15 cellular contexts compared by ENCODE assay signal in genomic region chr16:74431516-74431915, GRCh38. TPM values are rescaled to one million over a fixed set of nuclear protein-coding genes. Genes with fewer than 3 reads are reported as not detected.
"Had no signal": no experiment of that assay in that cellular context is flagged by ENCODE, and none has a peak within 500 bp of the region (broad histone marks: within the 10 kb centered on the region; RNA-seq: fewer than 3 reads in every experiment).

No MANE protein-coding gene starts in this region.

- ATAC-seq: activated CD4-positive, alpha-beta T cell treated with anti-CD3 and anti-CD28 coated beads for 36 hours; heart right ventricle; left cardiac atrium; naive thymus-derived CD8-positive, alpha-beta T cell; stimulated activated naive B cell treated with anti-CD40 and anti-IgM and Interleukin-4, amounts not matched to agents 10 μg/mL and 1 μg/mL and 100 μg/mL, for 72 hours had no signal

- H3K9me3 ChIP-seq: esophagus squamous epithelium, neutrophil had no signal

- H3K27me3 ChIP-seq: esophagus squamous epithelium, heart right ventricle, neutrophil, spleen had no signal

- DNase-seq: activated CD4-positive, alpha-beta memory T cell treated with anti-CD3 and anti-CD28 coated beads, Interleukin-2, amount 10 ng/mL, durations not matched to agents 7 days and 5 days; activated CD4-positive, alpha-beta T cell treated with anti-CD3 and anti-CD28 coated beads for 36 hours; activated naive CD4-positive, alpha-beta T cell treated with anti-CD3 and anti-CD28 coated beads for 36 hours; activated T-cell treated with anti-CD3 and anti-CD28 coated beads, Interleukin-2, amount 50 U/mL, for 1 hour; cerebellar nuclear complex; effector CD4-positive, alpha-beta T cell; esophagus squamous epithelium; heart right ventricle; left cardiac atrium; naive thymus-derived CD8-positive, alpha-beta T cell; spleen; stimulated activated naive B cell treated with anti-CD40 and anti-IgM and Interleukin-4, amounts not matched to agents 10 μg/mL and 1 μg/mL and 100 μg/mL, for 72 hours had no signal

- H3K4me3 Mint-ChIP-seq: activated CD4-positive, alpha-beta memory T cell treated with anti-CD3 and anti-CD28 coated beads, Interleukin-2, amount 10 ng/mL, durations not matched to agents 7 days and 5 days; activated CD4-positive, alpha-beta T cell treated with anti-CD3 and anti-CD28 coated beads for 36 hours; activated naive CD4-positive, alpha-beta T cell treated with anti-CD3 and anti-CD28 coated beads for 36 hours; naive thymus-derived CD8-positive, alpha-beta T cell; stimulated activated naive B cell treated with anti-CD40 and anti-IgM and Interleukin-4, amounts not matched to agents 10 μg/mL and 1 μg/mL and 100 μg/mL, for 72 hours; T-helper 2 cell treated with Interferon-gamma antibody and Interleukin-4, amounts not matched to agents 5 μg/mL and 100 μg/mL, for 36 hours had no signal

- H3K27me3 Mint-ChIP-seq: activated CD4-positive, alpha-beta T cell treated with anti-CD3 and anti-CD28 coated beads for 36 hours; naive thymus-derived CD8-positive, alpha-beta T cell; stimulated activated naive B cell treated with anti-CD40 and anti-IgM and Interleukin-4, amounts not matched to agents 10 μg/mL and 1 μg/mL and 100 μg/mL, for 72 hours had no signal

- H3K4me1 ChIP-seq: esophagus squamous epithelium, heart right ventricle had no signal

- H3K36me3 ChIP-seq: esophagus squamous epithelium, heart right ventricle, neutrophil, spleen had no signal

- H3K27ac ChIP-seq: esophagus squamous epithelium, heart right ventricle, neutrophil, spleen had no signal

- H3K9me3 Mint-ChIP-seq: activated CD4-positive, alpha-beta memory T cell treated with anti-CD3 and anti-CD28 coated beads, Interleukin-2, amount 10 ng/mL, durations not matched to agents 7 days and 5 days had no signal

- H3K27ac Mint-ChIP-seq: activated CD4-positive, alpha-beta memory T cell treated with anti-CD3 and anti-CD28 coated beads, Interleukin-2, amount 10 ng/mL, durations not matched to agents 7 days and 5 days; activated CD4-positive, alpha-beta T cell treated with anti-CD3 and anti-CD28 coated beads for 36 hours; activated naive CD4-positive, alpha-beta T cell treated with anti-CD3 and anti-CD28 coated beads for 36 hours; stimulated activated naive B cell treated with anti-CD40 and anti-IgM and Interleukin-4, amounts not matched to agents 10 μg/mL and 1 μg/mL and 100 μg/mL, for 72 hours; T-helper 2 cell treated with Interferon-gamma antibody and Interleukin-4, amounts not matched to agents 5 μg/mL and 100 μg/mL, for 36 hours had no signal

- H3K4me3 ChIP-seq: esophagus squamous epithelium, heart right ventricle, spleen had no signal

- H3K4me1 Mint-ChIP-seq: activated CD4-positive, alpha-beta memory T cell treated with anti-CD3 and anti-CD28 coated beads, Interleukin-2, amount 10 ng/mL, durations not matched to agents 7 days and 5 days; activated CD4-positive, alpha-beta T cell treated with anti-CD3 and anti-CD28 coated beads for 36 hours; stimulated activated naive B cell treated with anti-CD40 and anti-IgM and Interleukin-4, amounts not matched to agents 10 μg/mL and 1 μg/mL and 100 μg/mL, for 72 hours had no signal

RNA-seq across cellular contexts. Expression of gene CLEC18B, which starts 10.2 kb away (rescaled TPM):
- total RNA-seq: activated naive CD4-positive, alpha-beta T cell treated with anti-CD3 and anti-CD28 coated beads for 36 hours had no signal
- polyA plus RNA-seq: endothelial cell of umbilical vein; naive thymus-derived CD8-positive, alpha-beta T cell had no signal
